In the genomic region with DNA sequence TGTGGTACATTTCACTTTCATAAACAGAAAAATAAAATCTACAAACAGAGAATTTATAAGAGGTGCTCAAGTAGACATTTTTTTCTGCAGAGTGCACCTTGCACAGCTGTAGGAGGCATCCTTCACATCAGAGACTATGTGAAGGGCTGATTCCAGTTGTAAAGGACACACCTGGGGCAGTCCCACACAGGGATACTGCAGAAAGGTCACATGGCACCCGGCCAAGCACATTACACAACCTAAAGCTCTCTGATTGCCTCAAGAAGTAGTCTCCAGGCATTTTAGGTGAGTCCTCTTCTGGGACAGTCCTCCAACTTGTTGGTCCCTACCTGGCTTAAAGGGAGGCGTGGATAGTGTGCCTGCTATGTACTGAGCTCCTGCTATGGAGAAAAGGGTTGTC, we compare ENCODE assay signal across 21 cellular contexts.
"Had no signal": no experiment of that assay in that cellular context is flagged by ENCODE, and none has a peak within 500 bp of the region (broad histone marks: within the 10 kb centered on the region; RNA-seq: fewer than 3 reads in every experiment).

No MANE protein-coding gene starts in this region.

- H3K36me3 ChIP-seq: cardiac muscle cell, neutrophil, sigmoid colon, spleen, tibial artery, uterus, WERI-Rb-1 had no signal

- H3K36me3 Mint-ChIP-seq: activated naive CD8-positive, alpha-beta T cell treated with anti-CD3 and anti-CD28 coated beads for 36 hours; natural killer cell treated with Interleukin-12 subunit alpha and Interleukin-12 subunit beta and Interleukin-15 and Interleukin-18, amount 100 ng/mL, for 72 hours had no signal

- H3K9me3 Mint-ChIP-seq: activated naive CD8-positive, alpha-beta T cell treated with anti-CD3 and anti-CD28 coated beads for 36 hours; natural killer cell treated with Interleukin-12 subunit alpha and Interleukin-12 subunit beta and Interleukin-15 and Interleukin-18, amount 100 ng/mL, for 72 hours had no signal

- H3K27ac Mint-ChIP-seq: activated naive CD8-positive, alpha-beta T cell treated with anti-CD3 and anti-CD28 coated beads for 36 hours; natural killer cell treated with Interleukin-12 subunit alpha and Interleukin-12 subunit beta and Interleukin-15 and Interleukin-18, amount 100 ng/mL, for 72 hours had no signal

- H3K27me3 ChIP-seq: cardiac muscle cell, neutrophil, sigmoid colon, spleen, tibial artery, uterus had no signal

- H3K27me3 Mint-ChIP-seq: natural killer cell treated with Interleukin-12 subunit alpha and Interleukin-12 subunit beta and Interleukin-15 and Interleukin-18, amount 100 ng/mL, for 72 hours had no signal

- FAIRE-seq: endothelial cell of umbilical vein had no signal

- H3K4me1 ChIP-seq: parathyroid adenoma, sigmoid colon, spleen, tibial artery, uterus had no signal

- H3K27ac ChIP-seq: cardiac muscle cell, neutrophil, parathyroid adenoma, sigmoid colon, spleen, tibial artery, uterus, WERI-Rb-1 had no signal

- DNase-seq: activated CD4-positive, alpha-beta T cell treated with anti-CD3 and anti-CD28 coated beads for 1 hour; activated CD4-positive, alpha-beta T cell treated with anti-CD3 and anti-CD28 coated beads, Interleukin-2, amount 50 U/mL, for 4 hours; activated naive CD4-positive, alpha-beta T cell; activated naive CD8-positive, alpha-beta T cell treated with anti-CD3 and anti-CD28 coated beads for 36 hours; amniotic stem cell; dermis blood vessel endothelial cell; effector memory CD4-positive, alpha-beta T cell; mesendoderm; sigmoid colon; spleen; stimulated activated CD4-positive, alpha-beta T cell treated with anti-CD3 and anti-CD28 coated beads, Interleukin-4, amount 100 ng/mL, for 4 hours; stimulated activated naive CD4-positive, alpha-beta T cell; T-helper 2 cell; tibial artery; uterus; WERI-Rb-1 had no signal

- H3K9me3 ChIP-seq: neutrophil, sigmoid colon, tibial artery, uterus had no signal

- H3K4me3 ChIP-seq: cardiac muscle cell, sigmoid colon, spleen, tibial artery, uterus had no signal

- H3K4me3 Mint-ChIP-seq: activated naive CD8-positive, alpha-beta T cell treated with anti-CD3 and anti-CD28 coated beads for 36 hours; natural killer cell treated with Interleukin-12 subunit alpha and Interleukin-12 subunit beta and Interleukin-15 and Interleukin-18, amount 100 ng/mL, for 72 hours had no signal
